Comparison of ENCODE assay signal across 10 cellular contexts in genomic region chr9:6567140-6567591, GRCh38.
A peak's percentile ranks its signal among the peaks of the same experiment; 100 is the strongest.
DNase-seq lines count a peak whose midpoint lies in the region; ATAC-seq and TF ChIP-seq lines count a peak whose summit lies in the region.
"Had no signal": no experiment of that assay in that cellular context is flagged by ENCODE, and none has a peak within 500 bp of the region (broad histone marks: within the 10 kb centered on the region; RNA-seq: fewer than 3 reads in every experiment).

No MANE protein-coding gene starts in this region.

- H3K27ac ChIP-seq in PC-3 (ENCODE audit: low read length) = peak overlapping the region; percentile 100
- H3K27ac ChIP-seq in caudate nucleus (ENCODE audit: low read depth, low read length) = peak overlapping the region; percentile 88
- peak overlapping the region; percentile 100 for H3K27ac ChIP-seq in osteoblast (ENCODE audit: low read depth, low read length)
- H3K27ac ChIP-seq: SK-N-MC had no signal

- H3K36me3 ChIP-seq in PC-3 (ENCODE audit: low read depth, low read length) (no peaks in the 10 kb centered on the region), osteoblast (ENCODE audit: insufficient read depth, low read length) (no peaks in the 10 kb centered on the region)

- H3K9me2 ChIP-seq in PC-3 (replicated peaks; ENCODE audit: low read length) = no peaks in the 10 kb centered on the region

- peaks cover 15% of the 10 kb centered on the region for H3F3A ChIP-seq in PC-3 (ENCODE audit: low read length, unreplicated experiment)

- peaks cover 43% of the 10 kb centered on the region for H3K4me1 ChIP-seq in PC-3 (ENCODE audit: insufficient read depth, low read length)
- peaks cover 52% of the 10 kb centered on the region for H3K4me1 ChIP-seq in osteoblast (ENCODE audit: insufficient read depth, low read length)

- H2AFZ ChIP-seq in PC-3 (ENCODE audit: low read length) (0 out of 2 replicates have a peak overlapping the region, but pooled peaks have one; percentile 54), osteoblast (ENCODE audit: low read length) (peak overlapping the region; percentile 78)

- H3K9me3 ChIP-seq in PC-3 (ENCODE audit: low read length) (no peaks in the 10 kb centered on the region), osteoblast (ENCODE audit: low read depth, low read length) (no peaks in the 10 kb centered on the region)

- POLR2A ChIA-PET in PC-3 (lab: Charles Lee; ENCODE audit: unreplicated experiment) = interaction anchor here (0.6 kb wide), 1 partner anchor 212 kb away, joined by 3 read pairs; no protein-coding TSS in a partner anchor

- ATAC-seq in PC-3 (peak; percentile 55), GM21367 (IDR thresholded peaks at IDR 0.05; ENCODE audit: unreplicated experiment) (no peak), HG02678 (IDR thresholded peaks at IDR 0.05; ENCODE audit: unreplicated experiment) (no peak)

- no peak for TF ChIP-seq CTCF in PC-3 (conservative IDR thresholded peaks at IDR 0.05; ENCODE audit: low read depth, low read length)
- TF ChIP-seq CTCF in osteoblast (IDR thresholded peaks at IDR 0.05; ENCODE audit: extremely low read depth, low read depth, low read length) = no peak

- CTCF ChIA-PET in PC-3 (lab: Charles Lee) = interaction anchor here (0.9 kb wide), 1 partner anchor 212 kb away, joined by 4 read pairs; no protein-coding TSS in a partner anchor

- no peaks in the 10 kb centered on the region for H3K79me2 ChIP-seq in PC-3 (ENCODE audit: low read length)
- no peaks in the 10 kb centered on the region for H3K79me2 ChIP-seq in osteoblast (ENCODE audit: insufficient read depth, low read length)

- H3K27me3 ChIP-seq in PC-3 (ENCODE audit: low read length) (no peaks in the 10 kb centered on the region), osteoblast (ENCODE audit: insufficient read depth, low read length) (no peaks in the 10 kb centered on the region)

- H4K20me1 ChIP-seq in PC-3 (ENCODE audit: low read length) = no peaks in the 10 kb centered on the region
- no peaks in the 10 kb centered on the region for H4K20me1 ChIP-seq in osteoblast (ENCODE audit: insufficient read depth, low read length)

- DNase-seq in CD1c-positive myeloid dendritic cell (ENCODE audit: extremely low spot score) (peak; percentile 26), PC-3 (peak; percentile 87), caudate nucleus (lab: John Stamatoyannopoulos, UW) (peak in 39 of 61 donors; percentile 3 to 74 (median 53)), osteoblast (ENCODE audit: insufficient read length, low spot score, missing footprints) (no peak), mesenteric fat pad (ENCODE audit: low spot score) (no peak), SK-N-DZ (ENCODE audit: low spot score) (no peak)
- DNase-seq: cortex of kidney had no signal

- BruUV-seq in PC-3 (replicated peaks; lab: Mats Ljungman, UMichigan) = no TSS peak

- H3K4me3 ChIP-seq in PC-3 (ENCODE audit: low read length) (peak overlapping the region; percentile 46; the same call in 1 of the 2 replicates), osteoblast (ENCODE audit: insufficient read depth, low read length) (peak overlapping the region; percentile 61)
- H3K4me3 ChIP-seq: SK-N-MC had no signal

- intact Hi-C loops in PC-3 (cut with micrococcal nuclease) = loop anchor here (1.0 to 10.0 kb wide), 4 partner anchors 72 to 242 kb away; partner anchors contain the start of genes TPD52L3 and UHRF2

- H3K9ac ChIP-seq in PC-3 (ENCODE audit: low read length) = peak overlapping the region; percentile 100

- H3K4me2 ChIP-seq in PC-3 (ENCODE audit: low read length) = peak overlapping the region; percentile 96
- peak overlapping the region; percentile 93 for H3K4me2 ChIP-seq in osteoblast (ENCODE audit: insufficient read depth, low read length)

Comparison
In these comparisons a context has a peak if more than half of its experiments do, and no peak if none do; other contexts are left out.
1. DNase-seq: peak in CD1c-positive myeloid dendritic cell (single experiment), PC-3 (single experiment) and caudate nucleus (39 of 61); none in osteoblast (single experiment), mesenteric fat pad (single experiment) and SK-N-DZ (single experiment).
2. Peak in every context shown above with its lines, with median percentiles within 50 percentile points of each other: H3K27ac ChIP-seq.